11 cellular contexts compared by ENCODE assay signal in the genomic region with DNA sequence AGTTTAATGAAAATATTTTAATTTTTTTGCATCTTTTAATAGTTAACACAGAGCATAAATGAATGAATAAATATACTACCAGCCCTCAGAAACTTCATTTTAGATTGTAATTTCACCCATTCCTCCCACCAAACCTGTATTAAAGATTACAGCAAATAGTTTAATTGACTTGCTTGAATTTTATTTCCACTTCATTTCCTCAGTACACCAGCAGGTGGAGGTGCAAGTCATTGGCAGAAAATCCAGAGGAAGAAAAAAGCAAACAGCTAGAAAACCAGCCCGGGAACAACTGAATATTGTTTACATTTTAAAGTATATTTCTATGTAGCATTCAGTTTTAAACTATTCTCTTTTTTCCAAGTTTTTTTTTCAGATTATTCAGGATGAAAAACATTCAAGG.
DNase-seq lines count a peak whose midpoint lies in the region; ATAC-seq, FAIRE-seq and TF ChIP-seq lines count a peak whose summit lies in the region.
"Had no signal": no experiment of that assay in that cellular context is flagged by ENCODE, and none has a peak within 500 bp of the region (broad histone marks: within the 10 kb centered on the region; RNA-seq: fewer than 3 reads in every experiment).

No MANE protein-coding gene starts in this region.

- TF ChIP-seq CTCF in BJ (IDR thresholded peaks at IDR 0.05; ENCODE audit: insufficient read depth, low read depth, low read length) (peak; percentile 33; the same call in 1 of the 2 replicates), GM12874 (IDR thresholded peaks at IDR 0.05; ENCODE audit: insufficient read depth, low read depth, low read length) (peak; percentile 25; the same call in 1 of the 2 replicates), transverse colon (IDR thresholded peaks at IDR 0.05) (peak in 1 of 5 experiments; percentile 27), foreskin fibroblast (IDR thresholded peaks at IDR 0.05; ENCODE audit: low read depth, low read length) (no peak)

- peak; percentile 21 for FAIRE-seq in islet of Langerhans (lab: Jason Lieb, UNC)
- FAIRE-seq: H54 had no signal

- H3K27ac ChIP-seq in transverse colon, result no peak overlapping the region

- H3K4me3 ChIP-seq in BJ (ENCODE audit: low read depth, low read length) (no peak overlapping the region), transverse colon (no peak overlapping the region), foreskin fibroblast (ENCODE audit: low read depth in 1 of 2, low read length in 2 of 2) (no peak overlapping the region)

- POLR2A ChIA-PET in BJ (lab: Charles Lee), result no interaction called here

- no peaks in the 10 kb centered on the region for H3K9me3 ChIP-seq in transverse colon

- ATAC-seq in HG02759 (IDR thresholded peaks at IDR 0.05; ENCODE audit: unreplicated experiment), result no peak
- ATAC-seq in HG03354 (IDR thresholded peaks at IDR 0.05; ENCODE audit: poor library complexity, severe bottlenecking, unreplicated experiment), result no peak

- in situ Hi-C loops in transverse colon (cut with MboI; ENCODE audit: low pct_ligation_motif_present in 1 of 4, low pct_unique_long_range_greater_than_20kb in 1 of 4, low sequenced_read_pairs in 3 of 4), result no loop called here

- CTCF ChIA-PET in BJ (lab: Yijun Ruan, JAX), result interaction anchor here (1.1 kb wide), 1 partner anchor 19 kb away, joined by 3 read pairs; no protein-coding TSS in a partner anchor

- no peaks in the 10 kb centered on the region for H3K36me3 ChIP-seq in BJ (ENCODE audit: control insufficient read depth, insufficient read depth, low read length)
- H3K36me3 ChIP-seq in transverse colon, result no peaks in the 10 kb centered on the region

- WGBS in transverse colon (ENCODE audit: low coverage in 1 of 2), 2 donors, result 0 to 11% methylated on average over 1 of the region's 1 CpG

- no peak for TF ChIP-seq POLR2A in transverse colon (IDR thresholded peaks at IDR 0.05)

- no peak for TF ChIP-seq EP300 in transverse colon (IDR thresholded peaks at IDR 0.05; ENCODE audit: low read depth)

- no peaks in the 10 kb centered on the region for H3K4me1 ChIP-seq in transverse colon

- H3K27me3 ChIP-seq in BJ (ENCODE audit: control insufficient read depth, insufficient read depth, low read length) (no peaks in the 10 kb centered on the region), transverse colon (peaks cover 10% of the 10 kb centered on the region)

- intact Hi-C loops in transverse colon (cut with DNase I; ENCODE audit: low total_unique reads), result no loop called here

- DNase-seq in BJ (ENCODE audit: low read depth) (no peak), RKO (ENCODE audit: low spot score) (peak; percentile 40), transverse colon (no peak), foreskin fibroblast (no peak)
- DNase-seq: activated naive CD4-positive, alpha-beta T cell treated with anti-CD3 and anti-CD28 coated beads, Interleukin-2, amount 10 ng/mL, durations not matched to agents 7 days and 5 days; T-helper 1 cell had no signal
